8 cellular contexts compared by ENCODE assay signal in the genomic region with DNA sequence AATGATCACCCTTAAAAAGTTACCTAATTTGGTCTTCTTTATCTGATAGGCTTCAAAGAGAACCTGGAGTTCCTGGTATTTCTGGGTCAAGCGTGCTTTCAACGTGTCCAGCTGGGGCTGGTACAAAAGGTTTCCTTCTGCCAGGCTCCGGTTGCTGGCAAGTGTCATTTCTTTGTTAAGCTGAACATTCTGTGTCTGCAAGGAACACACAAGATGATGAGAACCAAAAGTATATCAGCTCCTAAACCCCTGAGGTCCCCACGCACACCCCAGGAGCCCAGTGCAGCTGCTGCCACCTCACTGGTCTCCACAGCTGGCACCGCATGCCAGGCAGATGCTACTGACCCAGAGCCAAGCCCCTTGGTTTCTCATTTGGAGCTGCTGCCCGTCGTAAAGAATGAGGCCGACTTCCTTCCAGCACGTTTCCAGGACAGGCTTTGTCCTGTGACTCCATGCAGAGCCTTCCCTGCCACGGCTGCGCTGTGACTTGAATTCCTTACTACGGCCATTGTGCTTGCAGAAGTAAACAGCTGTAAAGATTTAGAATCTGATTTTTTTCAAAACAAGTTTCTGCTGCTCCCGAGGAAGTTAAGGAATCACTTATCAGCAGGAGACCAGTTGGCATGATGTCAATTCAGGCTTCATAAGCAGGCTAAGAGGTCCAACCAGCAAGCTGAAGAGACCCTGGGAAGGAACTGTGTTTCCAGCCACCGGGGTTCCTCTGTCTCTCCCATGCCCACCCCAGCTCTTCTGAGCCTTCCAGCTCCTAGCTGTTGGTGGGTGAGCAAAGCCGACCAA. TPM values are rescaled to one million over a fixed set of nuclear protein-coding genes. Genes with fewer than 3 reads are reported as not detected.
DNase-seq lines count a peak whose midpoint lies in the region; ATAC-seq and TF ChIP-seq lines count a peak whose summit lies in the region.

No MANE protein-coding gene starts in this region.

- no peak for DNase-seq in CD4-positive, alpha-beta memory T cell
- no peak for DNase-seq in PC-3
- DNase-seq in esophagus squamous epithelium (lab: John Stamatoyannopoulos, UW), result no peak
- peak; percentile 82 for DNase-seq in osteoblast (ENCODE audit: insufficient read length, low spot score, missing footprints)
- DNase-seq in NCI-H2081 treated with DMSO at 0.1 percent for 48 hours (lab: John Stamatoyannopoulos, UW), result no peak
- DNase-seq in HPDE6-E6E7 (ENCODE audit: extremely low spot score), result no peak
- DNase-seq in GM19240 (ENCODE audit: insufficient read length, low spot score), result no peak

- H3K4me2 ChIP-seq in PC-3 (ENCODE audit: low read length) (no peak overlapping the region), osteoblast (ENCODE audit: insufficient read depth, low read length) (peak overlapping the region; percentile 20)

- peak overlapping the region; percentile 47 for H3K27ac ChIP-seq in CD4-positive, alpha-beta memory T cell (ENCODE audit: low read depth, low read length)
- H3K27ac ChIP-seq in PC-3 (ENCODE audit: low read length) (peak overlapping the region; percentile 37; the same call in 1 of the 2 replicates), esophagus squamous epithelium (peak overlapping the region; percentile 71 to 86 (median 82)), osteoblast (ENCODE audit: low read depth, low read length) (peak overlapping the region; percentile 63)

- no peak for TF ChIP-seq CTCF in PC-3 (conservative IDR thresholded peaks at IDR 0.05; ENCODE audit: low read depth, low read length)
- TF ChIP-seq CTCF in esophagus squamous epithelium (IDR thresholded peaks at IDR 0.05), result no peak
- TF ChIP-seq CTCF in osteoblast (IDR thresholded peaks at IDR 0.05; ENCODE audit: extremely low read depth, low read depth, low read length), result no peak

- H3K27ac Mint-ChIP-seq in CD4-positive, alpha-beta memory T cell, result peak overlapping the region; percentile 62 to 97 (median 94)

- peak overlapping the region; percentile 25 to 41 for H3K4me3 ChIP-seq in CD4-positive, alpha-beta memory T cell (ENCODE audit: low read length in 2 of 2)
- H3K4me3 ChIP-seq in PC-3 (ENCODE audit: low read length) (no peak overlapping the region), esophagus squamous epithelium (peak overlapping the region in 3 of 4 donors; percentile 35 to 55 (median 38)), osteoblast (ENCODE audit: insufficient read depth, low read length) (no peak overlapping the region)

- no peak for ATAC-seq in PC-3
- no peak for ATAC-seq in HG03175 (IDR thresholded peaks at IDR 0.05; ENCODE audit: unreplicated experiment)

- H3K4me3 Mint-ChIP-seq in CD4-positive, alpha-beta memory T cell, result peak overlapping the region; percentile 84 to 94 (median 91)

- H3K36me3 Mint-ChIP-seq in CD4-positive, alpha-beta memory T cell, result peaks cover 31 to 42% of the 10 kb centered on the region in 2 donors

- H3K4me1 Mint-ChIP-seq in CD4-positive, alpha-beta memory T cell, result peaks cover 41 to 71% (median 54%) of the 10 kb centered on the region in 4 donors

- peaks cover 22% of the 10 kb centered on the region for H4K20me1 ChIP-seq in PC-3 (ENCODE audit: low read length)
- H4K20me1 ChIP-seq in osteoblast (ENCODE audit: insufficient read depth, low read length), result peaks cover 24% of the 10 kb centered on the region

- peaks cover 37% of the 10 kb centered on the region for H3K36me3 ChIP-seq in CD4-positive, alpha-beta memory T cell (ENCODE audit: insufficient read depth, low read length)
- H3K36me3 ChIP-seq in PC-3 (ENCODE audit: low read depth, low read length) (peaks cover 43% of the 10 kb centered on the region), esophagus squamous epithelium (peaks cover 8 to 50% (median 9%) of the 10 kb centered on the region in 3 donors), osteoblast (ENCODE audit: insufficient read depth, low read length) (peaks cover 42% of the 10 kb centered on the region)

- H3K9me3 Mint-ChIP-seq in CD4-positive, alpha-beta memory T cell, result peaks cover 0 to 2% (median 0%) of the 10 kb centered on the region in 8 donors

- peaks cover 59% of the 10 kb centered on the region for H3K4me1 ChIP-seq in CD4-positive, alpha-beta memory T cell (ENCODE audit: insufficient read depth, low read length)
- peaks cover 22% of the 10 kb centered on the region for H3K4me1 ChIP-seq in PC-3 (ENCODE audit: insufficient read depth, low read length)
- H3K4me1 ChIP-seq in esophagus squamous epithelium, result peaks cover 48 to 94% (median 71%) of the 10 kb centered on the region in 3 donors
- peaks cover 14% of the 10 kb centered on the region for H3K4me1 ChIP-seq in osteoblast (ENCODE audit: insufficient read depth, low read length)

- POLR2A ChIA-PET in CD4-positive, alpha-beta memory T cell (lab: Charles Lee; ENCODE audit: partially characterized antibody), result interaction anchor here (0.6 to 6.4 kb wide), 13 partner anchors 8 to 362 kb away, joined by 3 to 96 read pairs (median 7); a partner anchor contains a TSS
- POLR2A ChIA-PET in PC-3 (lab: Charles Lee; ENCODE audit: unreplicated experiment), result interaction anchor here (0.6 kb wide), 2 partner anchors 20 to 22 kb away, joined by 3 to 7 read pairs; no protein-coding TSS in a partner anchor

- CTCF ChIA-PET in CD4-positive, alpha-beta memory T cell (lab: Charles Lee; ENCODE audit: partially characterized antibody), result interaction anchor here (0.7 to 4.1 kb wide), 15 partner anchors 9 to 83 kb away, joined by 3 to 36 read pairs (median 6); a partner anchor contains a TSS
- CTCF ChIA-PET in PC-3 (lab: Charles Lee), result no interaction called here

- no TSS peak for BruUV-seq in PC-3 (replicated peaks; lab: Mats Ljungman, UMichigan)

- no peak overlapping the region for H3K9ac ChIP-seq in PC-3 (ENCODE audit: low read length)

- WGBS in esophagus squamous epithelium, 2 donors, result 24 to 27% methylated on average over 12 to 13 of the region's 15 CpGs

- peak in 1 of 4 donors; percentile 17 for TF ChIP-seq POLR2A in esophagus squamous epithelium (IDR thresholded peaks at IDR 0.05)

- H3K79me2 ChIP-seq in PC-3 (ENCODE audit: low read length), result peaks cover 77% of the 10 kb centered on the region
- H3K79me2 ChIP-seq in osteoblast (ENCODE audit: insufficient read depth, low read length), result peaks cover 76% of the 10 kb centered on the region

- H3K27me3 Mint-ChIP-seq in CD4-positive, alpha-beta memory T cell, result no peaks in the 10 kb centered on the region

- H3K9me2 ChIP-seq in PC-3 (replicated peaks; ENCODE audit: low read length), result no peaks in the 10 kb centered on the region

- no peaks in the 10 kb centered on the region for H3K9me3 ChIP-seq in CD4-positive, alpha-beta memory T cell (ENCODE audit: control insufficient read depth in 1 of 2, low read length in 2 of 2)
- no peaks in the 10 kb centered on the region for H3K9me3 ChIP-seq in PC-3 (ENCODE audit: low read length)
- no peaks in the 10 kb centered on the region for H3K9me3 ChIP-seq in esophagus squamous epithelium
- no peaks in the 10 kb centered on the region for H3K9me3 ChIP-seq in osteoblast (ENCODE audit: low read depth, low read length)

- intact Hi-C loops in CD4-positive, alpha-beta memory T cell (cut with micrococcal nuclease), result no loop called here
- intact Hi-C loops in PC-3 (cut with micrococcal nuclease), result no loop called here
- intact Hi-C loops in esophagus squamous epithelium (cut with DNase I), result no loop called here

- H2AFZ ChIP-seq in PC-3 (ENCODE audit: low read length) (no peak overlapping the region), osteoblast (ENCODE audit: low read length) (no peak overlapping the region)

- no peaks in the 10 kb centered on the region for H3F3A ChIP-seq in PC-3 (ENCODE audit: low read length, unreplicated experiment)

- H3K27me3 ChIP-seq in CD4-positive, alpha-beta memory T cell (ENCODE audit: insufficient read depth, low read length), result no peaks in the 10 kb centered on the region
- H3K27me3 ChIP-seq in PC-3 (ENCODE audit: low read length) (no peaks in the 10 kb centered on the region), esophagus squamous epithelium (no peaks in the 10 kb centered on the region), osteoblast (ENCODE audit: insufficient read depth, low read length) (no peaks in the 10 kb centered on the region)

RNA-seq across cellular contexts. Expression of a gene that starts 24.9 kb away (rescaled TPM):
- 10 to 100 TPM; 22.8 to 23.7 TPM for total RNA-seq in CD4-positive, alpha-beta memory T cell
- 10 to 100 TPM; 18.8 to 21.6 TPM for polyA plus RNA-seq in CD4-positive, alpha-beta memory T cell
- 74.3 and 80.8 TPM in 2 replicates for total RNA-seq in PC-3 (2014; rRNA removed)
- 10 to 100 TPM; 41.1 to 85.7 (median 69.5) TPM for total RNA-seq in esophagus squamous epithelium
- 19.2 and 20.6 TPM in 2 replicates for total RNA-seq in osteoblast

RNA-seq across cellular contexts. Expression of a gene that starts 35.8 kb away (rescaled TPM):
- total RNA-seq in CD4-positive, alpha-beta memory T cell, result 10 to 100 TPM; 87.7 to 88.3 TPM
- polyA plus RNA-seq in CD4-positive, alpha-beta memory T cell, result 10 to 100 TPM in 1 of 2 donors, 1 to 10 TPM in 1; 4.5 to 11.2 TPM
- total RNA-seq in PC-3 (2014; rRNA removed) (46.1 and 83.6 TPM in 2 replicates), esophagus squamous epithelium (10 to 100 TPM; 27.3 to 46.3 (median 44.8) TPM), osteoblast (19.4 and 21.0 TPM in 2 replicates)

Comparison
In these comparisons a context has a peak if more than half of its experiments do, and no peak if none do; other contexts are left out.
1. H3K4me3 ChIP-seq: peak in CD4-positive, alpha-beta memory T cell (2 of 2) and esophagus squamous epithelium (3 of 4); none in PC-3 (single experiment) and osteoblast (single experiment).
2. Peak in every context shown above with its lines, with median percentiles within 50 percentile points of each other: H3K27ac ChIP-seq.